8 cellular contexts compared by ENCODE assay signal in genomic region chr19:48624067-48624594, GRCh38. TPM values are rescaled to one million over a fixed set of nuclear protein-coding genes. Genes with fewer than 3 reads are reported as not detected.
DNase-seq lines count a peak whose midpoint lies in the region; ATAC-seq, FAIRE-seq and TF ChIP-seq lines count a peak whose summit lies in the region.

No MANE protein-coding gene starts in this region.

- H3K4me2 ChIP-seq in A549: peak overlapping the region; percentile 72

- POLR2A ChIA-PET in A549 (lab: Yijun Ruan, JAX): interaction anchor here (0.9 to 1.0 kb wide), 2 partner anchors 10 to 14 kb away, joined by 3 to 9 read pairs; no protein-coding TSS in a partner anchor

- intact Hi-C loops in lower lobe of right lung (cut with DNase I): no loop called here

- no peak for FAIRE-seq in A549 (lab: Jason Lieb, UNC)

- peak; percentile 71 to 83 for ATAC-seq in A549
- peak; percentile 69 for ATAC-seq in GM18907 (IDR thresholded peaks at IDR 0.05; ENCODE audit: unreplicated experiment)
- peak; percentile 52 for ATAC-seq in HG03139 (IDR thresholded peaks at IDR 0.05; ENCODE audit: unreplicated experiment)
- ATAC-seq in lower lobe of right lung: peak; percentile 90 to 91

- TF ChIP-seq RAD21 in A549 (conservative IDR thresholded peaks at IDR 0.05 in 1 of 2, IDR thresholded peaks at IDR 0.05 in 1 of 2): no peak

- H3K27me3 ChIP-seq in lower lobe of right lung (ENCODE audit: low read depth): no peaks in the 10 kb centered on the region

- H3K9me3 ChIP-seq in A549: no peaks in the 10 kb centered on the region
- no peaks in the 10 kb centered on the region for H3K9me3 ChIP-seq in lower lobe of right lung

- H3K27ac ChIP-seq in A549: peak overlapping the region; percentile 61 to 76
- peak overlapping the region; percentile 70 for H3K27ac ChIP-seq in lower lobe of right lung

- CTCF ChIA-PET in A549 (lab: Yijun Ruan, JAX): interaction anchor here (0.5 to 1.6 kb wide), 10 partner anchors 9 to 118 kb away, joined by 3 to 5 read pairs (median 3); partner anchors contain the start of genes CA11 and FAM83E

- WGBS in A549 (ENCODE audit: missing lambda C conversion rate): 54% methylated on average over 27 of the region's 40 CpGs

- peak overlapping the region; percentile 29 for H3K4me3 ChIP-seq in A549
- H3K4me3 ChIP-seq in lower lobe of right lung: peak overlapping the region; percentile 56

- TF ChIP-seq POLR2A in A549 (IDR thresholded peaks at IDR 0.05; ENCODE audit: low read length): no peak

- H3K4me1 ChIP-seq in A549: peaks cover 27% of the 10 kb centered on the region
- H3K4me1 ChIP-seq in lower lobe of right lung: peaks cover 34% of the 10 kb centered on the region

- DNase-seq in A549 (ENCODE audit: low read depth in 1 of 2, low spot score in 1 of 2) (peak; percentile 93 to 97), NCI-H524 (lab: John Stamatoyannopoulos, UW) (peak; percentile 97 to 98), ecto neural progenitor cell (ENCODE audit: low spot score) (peak; percentile 99), lower lobe of right lung (peak; percentile 99)
- DNase-seq in activated CD8-positive, alpha-beta memory T cell treated with anti-CD3 and anti-CD28 coated beads for 1 hour (ENCODE audit: extremely low read depth in 1 of 2, low read depth in 1 of 2): peak; percentile 88 to 94
- peak; percentile 97 to 99 for DNase-seq in stimulated activated CD4-positive, alpha-beta T cell treated with anti-CD3 and anti-CD28 coated beads, Interleukin-4, amount 100 ng/mL, for 48 hours (ENCODE audit: low read depth in 2 of 2)

- H3K36me3 ChIP-seq in lower lobe of right lung: peaks cover 13% of the 10 kb centered on the region

- TF ChIP-seq CTCF in A549 (IDR thresholded peaks at IDR 0.05): no peak
- no peak for TF ChIP-seq CTCF in lower lobe of right lung (IDR thresholded peaks at IDR 0.05)

- TF ChIP-seq EP300 in A549 (IDR thresholded peaks at IDR 0.05): no peak

TF ChIP-seq in A549, 52 proteins besides CTCF, POLR2A, EP300 and RAD21:
- TF ChIP-seq SREBF2 (IDR thresholded peaks at IDR 0.05) (no peak), CHD2 (IDR thresholded peaks at IDR 0.05; ENCODE audit: low read length, partially characterized antibody) (peak; percentile 37), CBX8 (IDR thresholded peaks at IDR 0.05) (no peak), NPAS2 (CRISPR knock-in tag; IDR thresholded peaks at IDR 0.05; ENCODE audit: borderline replicate concordance) (no peak), REST (IDR thresholded peaks at IDR 0.05) (peak; percentile 51)
- TF ChIP-seq, protein P1, sequence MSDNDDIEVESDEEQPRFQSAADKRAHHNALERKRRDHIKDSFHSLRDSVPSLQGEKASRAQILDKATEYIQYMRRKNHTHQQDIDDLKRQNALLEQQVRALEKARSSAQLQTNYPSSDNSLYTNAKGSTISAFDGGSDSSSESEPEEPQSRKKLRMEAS (IDR thresholded peaks at IDR 0.05): 0 out of 2 replicates have a peak, but pooled peaks have one; percentile 40
TF ChIP-seq in A549: peak in this region for 3.

RNA-seq across cellular contexts. Expression of gene SPHK2, which starts 4.8 kb away (rescaled TPM):
- 5.5 and 6.1 TPM in 2 replicates for polyA plus RNA-seq in A549 (2011; rRNA removed)
- 13.7 and 18.6 TPM in 2 replicates for polyA plus RNA-seq in A549 (2012; cell fraction: cytosol; rRNA removed)
- polyA plus RNA-seq in A549 (2012; cell fraction: nucleus; rRNA removed): 37.8 and 64.1 TPM in 2 replicates
- 14.7 to 18.3 TPM (median 17.1 TPM) in 3 replicates for polyA plus RNA-seq in A549 (2017; fragmentation: RNase III; extraction: RNeasy Plus Mini Kit Qiagen cat#74134 plus additional on column Dnase treatment)
- 8.5 and 10.8 TPM in 2 replicates for polyA minus RNA-seq in A549 (2011; rRNA and poly(A)+ RNA removed)
- 23.8 TPM for total RNA-seq in lower lobe of right lung

RNA-seq across cellular contexts. Expression of gene RPL18, which starts 5.2 kb away (rescaled TPM):
- polyA plus RNA-seq in A549 (2011; rRNA removed) (1,390 and 1,780 TPM in 2 replicates), A549 (2017; fragmentation: RNase III; extraction: RNeasy Plus Mini Kit Qiagen cat#74134 plus additional on column Dnase treatment) (2,568 to 2,696 TPM (median 2,647 TPM) in 3 replicates)
- polyA plus RNA-seq in A549 (2012; cell fraction: cytosol; rRNA removed): 2,689 and 2,957 TPM in 2 replicates
- 2,348 and 2,474 TPM in 2 replicates for polyA plus RNA-seq in A549 (2012; cell fraction: nucleus; rRNA removed)
- 793 and 1,174 TPM in 2 replicates for polyA minus RNA-seq in A549 (2011; rRNA and poly(A)+ RNA removed)
- 997 TPM for total RNA-seq in lower lobe of right lung

RNA-seq across cellular contexts. Expression of gene FAM83E, which starts 9.3 kb away (rescaled TPM):
- polyA plus RNA-seq in A549 (2011; rRNA removed) (0.16 and 0.45 TPM in 2 replicates), A549 (2017; fragmentation: RNase III; extraction: RNeasy Plus Mini Kit Qiagen cat#74134 plus additional on column Dnase treatment) (0.24 to 0.45 TPM (median 0.41 TPM) in 3 replicates)
- 0.13 and 0.25 TPM in 2 replicates for polyA plus RNA-seq in A549 (2012; cell fraction: cytosol; rRNA removed)
- 0.29 and 0.73 TPM in 2 replicates for polyA plus RNA-seq in A549 (2012; cell fraction: nucleus; rRNA removed)
- polyA minus RNA-seq in A549 (2011; rRNA and poly(A)+ RNA removed): 0.45 and 0.73 TPM in 2 replicates
- total RNA-seq in lower lobe of right lung: 34.1 TPM

RNA-seq across cellular contexts. Expression of gene DBP, which starts 13.0 kb away (rescaled TPM):
- polyA plus RNA-seq in A549 (2011; rRNA removed) (1.8 and 2.5 TPM in 2 replicates), A549 (2017; fragmentation: RNase III; extraction: RNeasy Plus Mini Kit Qiagen cat#74134 plus additional on column Dnase treatment) (3.8 to 5.5 TPM (median 4.1 TPM) in 3 replicates)
- polyA plus RNA-seq in A549 (2012; cell fraction: cytosol; rRNA removed): 3.3 and 3.6 TPM in 2 replicates
- 2.1 and 2.5 TPM in 2 replicates for polyA plus RNA-seq in A549 (2012; cell fraction: nucleus; rRNA removed)
- 2.2 and 3.9 TPM in 2 replicates for polyA minus RNA-seq in A549 (2011; rRNA and poly(A)+ RNA removed)
- total RNA-seq in lower lobe of right lung: 17.7 TPM

RNA-seq across cellular contexts. Expression of gene SPACA4, which starts 17.6 kb away (rescaled TPM):
- polyA plus RNA-seq in A549 (2011; rRNA removed) (0.08 and 0.09 TPM in 2 replicates), A549 (2017; fragmentation: RNase III; extraction: RNeasy Plus Mini Kit Qiagen cat#74134 plus additional on column Dnase treatment) (0.12 to 0.13 TPM in 2 of 3 replicates, not detected in the other)
- polyA plus RNA-seq in A549 (2012; cell fraction: cytosol; rRNA removed): 0.08 and 0.16 TPM in 2 replicates
- 0.24 and 0.60 TPM in 2 replicates for polyA plus RNA-seq in A549 (2012; cell fraction: nucleus; rRNA removed)
- polyA minus RNA-seq in A549 (2011; rRNA and poly(A)+ RNA removed): 0.39 TPM in 1 of 2 replicates, not detected in the other
- not detected for total RNA-seq in lower lobe of right lung

Comparison
In these comparisons a context has a peak if more than half of its experiments do, and no peak if none do; other contexts are left out.
1. Peak in every context shown above with its lines: DNase-seq, ATAC-seq, H3K4me3 ChIP-seq and H3K27ac ChIP-seq.